ENCODE assay signal across 16 cellular contexts in the genomic region with DNA sequence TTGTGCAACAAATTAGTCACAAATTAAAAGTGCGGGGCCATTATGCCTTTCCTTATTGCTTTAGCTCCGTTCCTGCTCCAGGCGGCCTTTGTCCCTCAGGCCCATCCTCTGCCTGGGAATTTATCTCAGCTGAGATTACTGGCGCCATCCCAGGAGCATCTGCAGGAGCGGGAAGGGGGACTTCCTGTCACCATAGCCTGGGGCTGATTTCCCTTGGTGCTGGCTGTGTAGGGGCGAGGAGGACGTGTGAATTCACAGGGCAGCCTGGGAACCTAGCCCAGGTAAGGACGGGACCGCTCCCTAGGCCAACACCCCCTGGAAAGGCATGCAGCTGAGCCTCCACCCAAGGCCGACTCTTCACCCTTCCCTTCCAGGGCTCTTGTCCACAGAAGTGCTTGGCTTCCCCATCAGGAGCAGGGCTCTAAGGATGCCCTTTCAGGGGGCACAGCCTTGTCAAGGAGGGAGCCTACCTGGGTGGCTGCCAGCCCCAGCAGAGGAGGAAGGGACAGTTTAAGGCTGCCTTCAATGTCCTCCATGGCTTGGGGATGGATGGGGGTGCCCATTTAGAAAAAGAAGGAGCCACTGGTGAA.
"Had no signal": no experiment of that assay in that cellular context is flagged by ENCODE, and none has a peak within 500 bp of the region (broad histone marks: within the 10 kb centered on the region; RNA-seq: fewer than 3 reads in every experiment).

No MANE protein-coding gene starts in this region.

- H3K36me3 ChIP-seq: brain microvascular endothelial cell, lower lobe of right lung had no signal

- H3K27ac ChIP-seq: brain microvascular endothelial cell, hepatocyte, lower lobe of right lung, testis had no signal

- H3K4me3 ChIP-seq: hepatocyte, lower lobe of right lung, testis had no signal

- H3K27ac Mint-ChIP-seq: activated B cell treated with CpG ODN at 0.5 μM for 24 hours; activated naive CD8-positive, alpha-beta T cell treated with anti-CD3 and anti-CD28 coated beads for 36 hours; dendritic cell treated with granulocyte-macrophage colony-stimulating factor and Interleukin-4, amounts not matched to agents 40 ng/mL and 50 ng/mL, for 4 days; effector memory CD8-positive, alpha-beta T cell; naive thymus-derived CD4-positive, alpha-beta T cell; stimulated activated naive CD8-positive, alpha-beta T cell treated with anti-CD3 and anti-CD28 coated beads, Interleukin-15, amount 100 ng/mL, for 72 hours; T-helper 1 cell treated with Interleukin-12 subunit alpha and Interleukin-12 subunit beta and Interleukin-4 antibody, amounts not matched to agents 30 μg/mL and 1 μg/mL, for 36 hours had no signal

- ATAC-seq: activated T-cell treated with anti-CD3 and anti-CD28 coated beads, Interleukin-2, amount 50 U/mL, for 4 hours; effector memory CD8-positive, alpha-beta T cell; lower lobe of right lung; naive thymus-derived CD4-positive, alpha-beta T cell; stimulated activated naive CD8-positive, alpha-beta T cell treated with anti-CD3 and anti-CD28 coated beads, Interleukin-15, amount 100 ng/mL, for 72 hours had no signal

- H3K4me1 ChIP-seq: lower lobe of right lung, testis had no signal

- H3K4me1 Mint-ChIP-seq: activated B cell treated with CpG ODN at 0.5 μM for 24 hours; activated naive CD8-positive, alpha-beta T cell treated with anti-CD3 and anti-CD28 coated beads for 36 hours; naive thymus-derived CD4-positive, alpha-beta T cell; stimulated activated naive CD8-positive, alpha-beta T cell treated with anti-CD3 and anti-CD28 coated beads, Interleukin-15, amount 100 ng/mL, for 72 hours had no signal

- DNase-seq: activated B cell treated with CpG ODN at 0.5 μM for 24 hours; activated gamma-delta T cell treated with Interleukin-2 at 50 U/mL for 16 hours; activated naive CD8-positive, alpha-beta T cell treated with anti-CD3 and anti-CD28 coated beads for 36 hours; activated T-cell treated with anti-CD3 and anti-CD28 coated beads, Interleukin-2, amount 50 U/mL, for 4 hours; brain microvascular endothelial cell; cerebellar nuclear complex; effector memory CD8-positive, alpha-beta T cell; lower lobe of right lung; naive thymus-derived CD4-positive, alpha-beta T cell; occipital lobe; stimulated activated CD4-positive, alpha-beta T cell treated with anti-CD3 and anti-CD28 coated beads, Interleukin-4, amount 100 ng/mL, for 24 hours; stimulated activated naive CD8-positive, alpha-beta T cell treated with anti-CD3 and anti-CD28 coated beads, Interleukin-15, amount 100 ng/mL, for 72 hours; testis had no signal

- H3K9me3 ChIP-seq: testis had no signal

- H3K4me3 Mint-ChIP-seq: activated B cell treated with CpG ODN at 0.5 μM for 24 hours; activated naive CD8-positive, alpha-beta T cell treated with anti-CD3 and anti-CD28 coated beads for 36 hours; activated T-cell treated with anti-CD3 and anti-CD28 coated beads, Interleukin-2, amount 50 U/mL, for 4 hours; dendritic cell treated with granulocyte-macrophage colony-stimulating factor and Interleukin-4, amounts not matched to agents 40 ng/mL and 50 ng/mL, for 4 days; effector memory CD8-positive, alpha-beta T cell; naive thymus-derived CD4-positive, alpha-beta T cell; stimulated activated naive CD8-positive, alpha-beta T cell treated with anti-CD3 and anti-CD28 coated beads, Interleukin-15, amount 100 ng/mL, for 72 hours; T-helper 1 cell treated with Interleukin-12 subunit alpha and Interleukin-12 subunit beta and Interleukin-4 antibody, amounts not matched to agents 30 μg/mL and 1 μg/mL, for 36 hours had no signal

- H3K27me3 ChIP-seq: brain microvascular endothelial cell, hepatocyte, testis had no signal

- H3K36me3 Mint-ChIP-seq: activated naive CD8-positive, alpha-beta T cell treated with anti-CD3 and anti-CD28 coated beads for 36 hours had no signal
